Comparison of ENCODE assay signal across 25 cellular contexts in genomic region chr16:14493791-14494190, GRCh38.
"Had no signal": no experiment of that assay in that cellular context is flagged by ENCODE, and none has a peak within 500 bp of the region (broad histone marks: within the 10 kb centered on the region; RNA-seq: fewer than 3 reads in every experiment).

No MANE protein-coding gene starts in this region.

- H3K4me3 ChIP-seq: MG63, SJSA1 had no signal

- H3K9ac ChIP-seq: SK-N-SH had no signal

- H3K36me3 ChIP-seq: MG63, SJSA1 had no signal

- H3K4me2 ChIP-seq: SK-N-SH had no signal

- FAIRE-seq: RCC 7860 had no signal

- H3K9me3 ChIP-seq: MG63, SJSA1, SK-N-SH had no signal

- H3K27ac ChIP-seq: HL-60, SJSA1 had no signal

- H3K27me3 ChIP-seq: MG63, SJSA1 had no signal

- DNase-seq: IMR-90, Karpas-422, KG1, MG63, NCI-H1092, NCI-H1105 treated with DMSO at 0.1 percent for 48 hours, NCI-H1417 treated with DMSO at 0.1 percent for 48 hours, NCI-H146, NCI-H1694 treated with DMSO at 0.1 percent for 48 hours, NCI-H1930, NCI-H2081, NCI-H2107, NCI-H226, NCI-H446, NCI-H510A, NCI-H524 treated with DMSO at 0.1 percent for 48 hours, NCI-H69, NCI-H774, Right ventricle myocardium superior, RPMI8226, SIG-M5, SK-N-SH had no signal
